In the genomic region with DNA sequence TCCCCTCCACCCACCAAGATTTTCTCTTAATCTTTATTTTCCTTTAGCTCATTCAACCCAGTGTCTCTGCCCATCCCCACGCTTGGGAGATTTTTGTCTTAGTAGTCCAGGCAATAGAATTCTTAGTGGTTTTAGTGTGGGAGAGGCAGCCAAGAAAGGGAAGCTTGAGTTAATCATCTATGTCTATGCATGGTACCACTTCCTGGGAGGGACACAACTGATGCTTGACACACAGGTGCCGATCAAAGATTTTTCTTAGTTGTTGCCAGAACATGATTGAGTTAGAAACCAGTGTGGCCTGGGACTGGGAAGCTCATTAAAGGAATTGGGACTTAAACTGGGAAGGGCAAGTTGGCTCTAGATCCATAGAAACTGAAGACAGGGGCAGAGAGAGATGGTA, we compare ENCODE assay signal across 12 cellular contexts. TPM values are rescaled to one million over a fixed set of nuclear protein-coding genes. Genes with fewer than 3 reads are reported as not detected.
DNase-seq lines count a peak whose midpoint lies in the region; ATAC-seq and TF ChIP-seq lines count a peak whose summit lies in the region.
"Had no signal": no experiment of that assay in that cellular context is flagged by ENCODE, and none has a peak within 500 bp of the region (broad histone marks: within the 10 kb centered on the region; RNA-seq: fewer than 3 reads in every experiment).

No MANE protein-coding gene starts in this region.

- H3K4me1 ChIP-seq in BE2C = no peaks in the 10 kb centered on the region
- H3K4me1 ChIP-seq: gastrocnemius medialis, upper lobe of right lung had no signal

- peaks cover 12% of the 10 kb centered on the region for H3K4me1 Mint-ChIP-seq in activated CD4-positive, alpha-beta memory T cell treated with anti-CD3 and anti-CD28 coated beads, Interleukin-2, amount 10 ng/mL, durations not matched to agents 7 days and 5 days
- H3K4me1 Mint-ChIP-seq in activated CD4-positive, alpha-beta memory T cell treated with anti-CD3 and anti-CD28 coated beads for 36 hours (ENCODE audit: low read depth) = peaks cover 5% of the 10 kb centered on the region

- intact Hi-C loops in activated CD4-positive, alpha-beta memory T cell treated with anti-CD3 and anti-CD28 coated beads for 36 hours (cut with micrococcal nuclease) = no loop called here

- H3K36me3 Mint-ChIP-seq in activated CD4-positive, alpha-beta memory T cell treated with anti-CD3 and anti-CD28 coated beads, Interleukin-2, amount 10 ng/mL, durations not matched to agents 7 days and 5 days (ENCODE audit: low read depth) = no peaks in the 10 kb centered on the region
- H3K36me3 Mint-ChIP-seq in activated CD4-positive, alpha-beta memory T cell treated with anti-CD3 and anti-CD28 coated beads for 36 hours = no peaks in the 10 kb centered on the region

- no peak overlapping the region for H3K4me3 Mint-ChIP-seq in activated CD4-positive, alpha-beta memory T cell treated with anti-CD3 and anti-CD28 coated beads, Interleukin-2, amount 10 ng/mL, durations not matched to agents 7 days and 5 days
- no peak overlapping the region for H3K4me3 Mint-ChIP-seq in activated CD4-positive, alpha-beta memory T cell treated with anti-CD3 and anti-CD28 coated beads for 36 hours

- H3K27ac Mint-ChIP-seq in activated CD4-positive, alpha-beta memory T cell treated with anti-CD3 and anti-CD28 coated beads, Interleukin-2, amount 10 ng/mL, durations not matched to agents 7 days and 5 days = no peak overlapping the region
- no peak overlapping the region for H3K27ac Mint-ChIP-seq in activated CD4-positive, alpha-beta memory T cell treated with anti-CD3 and anti-CD28 coated beads for 36 hours

- H3K9me3 ChIP-seq in BE2C = no peaks in the 10 kb centered on the region
- H3K9me3 ChIP-seq: gastrocnemius medialis, upper lobe of right lung had no signal

- no peak overlapping the region for H3K4me3 ChIP-seq in BE2C (ENCODE audit: low read depth, low read length)
- H3K4me3 ChIP-seq: gastrocnemius medialis, upper lobe of right lung had no signal

- H3K9me3 Mint-ChIP-seq in activated CD4-positive, alpha-beta memory T cell treated with anti-CD3 and anti-CD28 coated beads, Interleukin-2, amount 10 ng/mL, durations not matched to agents 7 days and 5 days = peaks cover 2% of the 10 kb centered on the region
- H3K9me3 Mint-ChIP-seq in activated CD4-positive, alpha-beta memory T cell treated with anti-CD3 and anti-CD28 coated beads for 36 hours = no peaks in the 10 kb centered on the region

- peak; percentile 4 for DNase-seq in activated CD4-positive, alpha-beta memory T cell treated with anti-CD3 and anti-CD28 coated beads, Interleukin-2, amount 10 ng/mL, durations not matched to agents 7 days and 5 days
- DNase-seq in activated CD4-positive, alpha-beta memory T cell treated with anti-CD3 and anti-CD28 coated beads for 36 hours = no peak
- DNase-seq in renal cortical epithelial cell (ENCODE audit: low read depth) (peak; percentile 96), cerebellar nuclear complex (lab: John Stamatoyannopoulos, UW) (no peak), BE2C (no peak), superior temporal gyrus (ENCODE audit: extremely low spot score) (no peak)
- DNase-seq: caudate nucleus, gastrocnemius medialis, upper lobe of right lung had no signal

- H3K27me3 Mint-ChIP-seq in activated CD4-positive, alpha-beta memory T cell treated with anti-CD3 and anti-CD28 coated beads, Interleukin-2, amount 10 ng/mL, durations not matched to agents 7 days and 5 days = peaks cover 4% of the 10 kb centered on the region
- H3K27me3 Mint-ChIP-seq in activated CD4-positive, alpha-beta memory T cell treated with anti-CD3 and anti-CD28 coated beads for 36 hours = peaks cover 2% of the 10 kb centered on the region

- CTCF ChIA-PET in activated CD4-positive, alpha-beta memory T cell treated with anti-CD3 and anti-CD28 coated beads, Interleukin-2, amount 10 ng/mL, durations not matched to agents 7 days and 5 days (lab: Charles Lee) = interaction anchor here (2.2 kb wide), 1 partner anchor 8 kb away, joined by 8 read pairs; no protein-coding TSS in a partner anchor
- CTCF ChIA-PET in activated CD4-positive, alpha-beta memory T cell treated with anti-CD3 and anti-CD28 coated beads for 36 hours (lab: Charles Lee) = interaction anchor here (0.7 to 2.8 kb wide), 4 partner anchors 9 to 44 kb away, joined by 3 to 12 read pairs (median 4); no protein-coding TSS in a partner anchor

- H3K36me3 ChIP-seq in BE2C = no peaks in the 10 kb centered on the region
- H3K36me3 ChIP-seq: gastrocnemius medialis, upper lobe of right lung had no signal

- no peaks in the 10 kb centered on the region for H3K27me3 ChIP-seq in BE2C
- H3K27me3 ChIP-seq: gastrocnemius medialis, upper lobe of right lung had no signal

- ATAC-seq in HG02623 (IDR thresholded peaks at IDR 0.05; ENCODE audit: unreplicated experiment) = peak; percentile 74
- peak; percentile 79 for ATAC-seq in HG03575 (IDR thresholded peaks at IDR 0.05; ENCODE audit: extremely low read depth, insufficient number of reproducible peaks, low FRiP score, unreplicated experiment)
- ATAC-seq: gastrocnemius medialis, upper lobe of right lung had no signal

- no peak for TF ChIP-seq CTCF in BE2C (IDR thresholded peaks at IDR 0.05; ENCODE audit: low read depth, low read length)

- POLR2A ChIA-PET in activated CD4-positive, alpha-beta memory T cell treated with anti-CD3 and anti-CD28 coated beads, Interleukin-2, amount 10 ng/mL, durations not matched to agents 7 days and 5 days (lab: Charles Lee) = no interaction called here
- POLR2A ChIA-PET in activated CD4-positive, alpha-beta memory T cell treated with anti-CD3 and anti-CD28 coated beads for 36 hours (lab: Charles Lee) = no interaction called here

RNA-seq across cellular contexts. Expression of gene STRA8, which starts 3.1 kb away (rescaled TPM):
- not detected for total RNA-seq in activated CD4-positive, alpha-beta memory T cell treated with anti-CD3 and anti-CD28 coated beads, Interleukin-2, amount 10 ng/mL, durations not matched to agents 7 days and 5 days
- not detected for total RNA-seq in activated CD4-positive, alpha-beta memory T cell treated with anti-CD3 and anti-CD28 coated beads for 36 hours
- not detected in 2 replicates for total RNA-seq in renal cortical epithelial cell
- polyA plus RNA-seq in BE2C (2012; ENCODE audit: insufficient read depth, insufficient read length, low read depth) = not detected
- total RNA-seq: gastrocnemius medialis, myocyte, upper lobe of right lung had no signal

RNA-seq across cellular contexts. Expression of gene WDR91, which starts 25.4 kb away (rescaled TPM):
- 10 to 100 TPM; 10.7 to 11.6 TPM for total RNA-seq in activated CD4-positive, alpha-beta memory T cell treated with anti-CD3 and anti-CD28 coated beads, Interleukin-2, amount 10 ng/mL, durations not matched to agents 7 days and 5 days
- 10 to 100 TPM; 10.3 to 11.0 TPM for total RNA-seq in activated CD4-positive, alpha-beta memory T cell treated with anti-CD3 and anti-CD28 coated beads for 36 hours
- total RNA-seq in renal cortical epithelial cell = 35.1 and 37.8 TPM in 2 replicates
- 21.4 TPM for polyA plus RNA-seq in BE2C (2012; ENCODE audit: insufficient read depth, insufficient read length, low read depth)

Comparison
In these comparisons a context has a peak if more than half of its experiments do, and no peak if none do; other contexts are left out.
1. DNase-seq: peak in activated CD4-positive, alpha-beta memory T cell treated with anti-CD3 and anti-CD28 coated beads, Interleukin-2, amount 10 ng/mL, durations not matched to agents 7 days and 5 days (single experiment) and renal cortical epithelial cell (single experiment); none in activated CD4-positive, alpha-beta memory T cell treated with anti-CD3 and anti-CD28 coated beads for 36 hours (single experiment), cerebellar nuclear complex (0 of 2), BE2C (single experiment) and superior temporal gyrus (single experiment).